Comparison of ENCODE assay signal across 1 cellular context in the genomic region with DNA sequence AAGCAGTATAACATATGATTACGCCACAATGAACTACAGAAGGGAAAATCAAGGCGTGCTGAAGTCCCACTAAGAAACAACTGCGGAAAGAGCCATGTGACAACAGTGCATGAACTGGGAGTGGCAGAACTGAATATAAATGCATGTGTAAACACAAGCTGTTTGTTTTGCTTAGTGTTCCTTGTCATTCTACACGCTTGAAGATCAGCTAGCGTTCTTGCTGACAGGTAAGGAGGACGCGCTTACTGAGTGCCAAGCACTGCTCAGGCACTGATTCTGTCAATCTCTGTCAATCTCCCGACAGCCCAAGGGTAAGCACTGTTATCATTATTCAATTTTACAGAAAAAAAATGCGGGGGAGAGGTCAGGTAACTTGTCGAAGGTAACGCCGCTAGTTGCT.
TF ChIP-seq lines count a peak whose summit lies in the region.

No MANE protein-coding gene starts in this region.

TF ChIP-seq in GM12878, 131 proteins besides CTCF, POLR2A, EP300 and RAD21 (continued from another document and continues in another):
- TF ChIP-seq, protein P1, sequence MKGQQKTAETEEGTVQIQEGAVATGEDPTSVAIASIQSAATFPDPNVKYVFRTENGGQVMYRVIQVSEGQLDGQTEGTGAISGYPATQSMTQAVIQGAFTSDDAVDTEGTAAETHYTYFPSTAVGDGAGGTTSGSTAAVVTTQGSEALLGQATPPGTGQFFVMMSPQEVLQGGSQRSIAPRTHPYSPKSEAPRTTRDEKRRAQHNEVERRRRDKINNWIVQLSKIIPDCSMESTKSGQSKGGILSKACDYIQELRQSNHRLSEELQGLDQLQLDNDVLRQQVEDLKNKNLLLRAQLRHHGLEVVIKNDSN (IDR thresholded peaks at IDR 0.05; ENCODE audit: borderline replicate concordance, extremely low read length, insufficient read depth, low read depth, low read length), result no peak
- TF ChIP-seq HSF1 (IDR thresholded peaks at IDR 0.05; ENCODE audit: low read depth, low read length), result no peak
- TF ChIP-seq NRF1 (conservative IDR thresholded peaks at IDR 0.05; ENCODE audit: low read depth, low read length), result no peak
- TF ChIP-seq, protein P2, sequence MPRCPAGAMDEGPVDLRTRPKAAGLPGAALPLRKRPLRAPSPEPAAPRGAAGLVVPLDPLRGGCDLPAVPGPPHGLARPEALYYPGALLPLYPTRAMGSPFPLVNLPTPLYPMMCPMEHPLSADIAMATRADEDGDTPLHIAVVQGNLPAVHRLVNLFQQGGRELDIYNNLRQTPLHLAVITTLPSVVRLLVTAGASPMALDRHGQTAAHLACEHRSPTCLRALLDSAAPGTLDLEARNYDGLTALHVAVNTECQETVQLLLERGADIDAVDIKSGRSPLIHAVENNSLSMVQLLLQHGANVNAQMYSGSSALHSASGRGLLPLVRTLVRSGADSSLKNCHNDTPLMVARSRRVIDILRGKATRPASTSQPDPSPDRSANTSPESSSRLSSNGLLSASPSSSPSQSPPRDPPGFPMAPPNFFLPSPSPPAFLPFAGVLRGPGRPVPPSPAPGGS (IDR thresholded peaks at IDR 0.05; ENCODE audit: borderline replicate concordance, insufficient read depth, low read depth, low read length, poor library complexity, severe bottlenecking), result no peak
- no peak for TF ChIP-seq ZNF592 (IDR thresholded peaks at IDR 0.05)
- TF ChIP-seq TCF7 (IDR thresholded peaks at IDR 0.05; ENCODE audit: borderline replicate concordance), result no peak
- TF ChIP-seq, protein P3, sequence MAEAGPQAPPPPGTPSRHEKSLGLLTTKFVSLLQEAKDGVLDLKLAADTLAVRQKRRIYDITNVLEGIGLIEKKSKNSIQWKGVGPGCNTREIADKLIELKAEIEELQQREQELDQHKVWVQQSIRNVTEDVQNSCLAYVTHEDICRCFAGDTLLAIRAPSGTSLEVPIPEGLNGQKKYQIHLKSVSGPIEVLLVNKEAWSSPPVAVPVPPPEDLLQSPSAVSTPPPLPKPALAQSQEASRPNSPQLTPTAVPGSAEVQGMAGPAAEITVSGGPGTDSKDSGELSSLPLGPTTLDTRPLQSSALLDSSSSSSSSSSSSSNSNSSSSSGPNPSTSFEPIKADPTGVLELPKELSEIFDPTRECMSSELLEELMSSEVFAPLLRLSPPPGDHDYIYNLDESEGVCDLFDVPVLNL (IDR thresholded peaks at IDR 0.05; ENCODE audit: low read depth, low read length), result no peak
- TF ChIP-seq YY1 (IDR thresholded peaks at IDR 0.05; ENCODE audit: low read depth, low read length), result no peak
- TF ChIP-seq BACH1 (IDR thresholded peaks at IDR 0.05; ENCODE audit: borderline replicate concordance), result 0 out of 2 replicates have a peak, but pooled peaks have one; percentile 18
- no peak for TF ChIP-seq NFXL1 (IDR thresholded peaks at IDR 0.05; ENCODE audit: borderline replicate concordance)
- TF ChIP-seq TAF1 (IDR thresholded peaks at IDR 0.05; ENCODE audit: borderline replicate concordance, low read depth, low read length), result no peak
- TF ChIP-seq FOXK2 (IDR thresholded peaks at IDR 0.05), result no peak
- no peak for TF ChIP-seq TCF12 (IDR thresholded peaks at IDR 0.05; ENCODE audit: low read depth, low read length)
- 0 out of 2 replicates have a peak, but pooled peaks have one; percentile 77 for TF ChIP-seq PAX8 (IDR thresholded peaks at IDR 0.05)
- no peak for TF ChIP-seq DPF2 (IDR thresholded peaks at IDR 0.05)
- TF ChIP-seq, protein P4, sequence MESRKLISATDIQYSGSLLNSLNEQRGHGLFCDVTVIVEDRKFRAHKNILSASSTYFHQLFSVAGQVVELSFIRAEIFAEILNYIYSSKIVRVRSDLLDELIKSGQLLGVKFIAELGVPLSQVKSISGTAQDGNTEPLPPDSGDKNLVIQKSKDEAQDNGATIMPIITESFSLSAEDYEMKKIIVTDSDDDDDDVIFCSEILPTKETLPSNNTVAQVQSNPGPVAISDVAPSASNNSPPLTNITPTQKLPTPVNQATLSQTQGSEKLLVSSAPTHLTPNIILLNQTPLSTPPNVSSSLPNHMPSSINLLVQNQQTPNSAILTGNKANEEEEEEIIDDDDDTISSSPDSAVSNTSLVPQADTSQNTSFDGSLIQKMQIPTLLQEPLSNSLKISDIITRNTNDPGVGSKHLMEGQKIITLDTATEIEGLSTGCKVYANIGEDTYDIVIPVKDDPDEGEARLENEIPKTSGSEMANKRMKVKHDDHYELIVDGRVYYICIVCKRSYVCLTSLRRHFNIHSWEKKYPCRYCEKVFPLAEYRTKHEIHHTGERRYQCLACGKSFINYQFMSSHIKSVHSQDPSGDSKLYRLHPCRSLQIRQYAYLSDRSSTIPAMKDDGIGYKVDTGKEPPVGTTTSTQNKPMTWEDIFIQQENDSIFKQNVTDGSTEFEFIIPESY (IDR thresholded peaks at IDR 0.05), result no peak
- peak; percentile 67 for TF ChIP-seq RAD51 (IDR thresholded peaks at IDR 0.05)
- peak; percentile 21; the same call in 1 of the 2 replicates for TF ChIP-seq ZNF207 (IDR thresholded peaks at IDR 0.05; ENCODE audit: borderline replicate concordance)
- no peak for TF ChIP-seq PML (IDR thresholded peaks at IDR 0.05; ENCODE audit: low read length)
- no peak for TF ChIP-seq GABPA (IDR thresholded peaks at IDR 0.05; ENCODE audit: low read depth)
- no peak for TF ChIP-seq BHLHE40 (IDR thresholded peaks at IDR 0.05; ENCODE audit: borderline replicate concordance in 1 of 2, low read depth in 2 of 2, low read length in 1 of 2)
- TF ChIP-seq IRF3 (IDR thresholded peaks at IDR 0.05), result no peak
- TF ChIP-seq SMAD1 (IDR thresholded peaks at IDR 0.05; ENCODE audit: low read depth, partially characterized antibody), result no peak
- TF ChIP-seq KLF5 (IDR thresholded peaks at IDR 0.05; ENCODE audit: partially characterized antibody), result no peak
- TF ChIP-seq CUX1 (IDR thresholded peaks at IDR 0.05; ENCODE audit: insufficient replicate concordance, low read depth, low read length), result no peak
- no peak for TF ChIP-seq KAT2A (conservative IDR thresholded peaks at IDR 0.05; ENCODE audit: control insufficient read depth, low read depth, low read length)
- no peak; the same call in 1 of the 2 replicates for TF ChIP-seq RFX5 (IDR thresholded peaks at IDR 0.05; ENCODE audit: low read depth, low read length)
- no peak for TF ChIP-seq TBL1XR1 (IDR thresholded peaks at IDR 0.05; ENCODE audit: low read depth, low read length)
- TF ChIP-seq PKNOX1 (IDR thresholded peaks at IDR 0.05), result peak; percentile 95
- no peak for TF ChIP-seq HDGF (IDR thresholded peaks at IDR 0.05)
- no peak for TF ChIP-seq FOS (IDR thresholded peaks at IDR 0.05; ENCODE audit: borderline replicate concordance, extremely low read depth, insufficient read length)
- TF ChIP-seq SIN3A (IDR thresholded peaks at IDR 0.05; ENCODE audit: low read depth, low read length), result peak; percentile 90; the same call in 1 of the 2 replicates
- TF ChIP-seq NKRF (conservative IDR thresholded peaks at IDR 0.05), result peak; percentile 84
- TF ChIP-seq CREM (IDR thresholded peaks at IDR 0.05; ENCODE audit: low read depth), result no peak
- no peak for TF ChIP-seq EZH2 (IDR thresholded peaks at IDR 0.05; ENCODE audit: borderline replicate concordance, control insufficient read depth, low read depth, low read length)
- no peak for TF ChIP-seq SMC3 (IDR thresholded peaks at IDR 0.05; ENCODE audit: borderline replicate concordance, low read length)
